8 cellular contexts compared by ENCODE assay signal in genomic region chr1:51768971-51769601, GRCh38.
DNase-seq lines count a peak whose midpoint lies in the region; ATAC-seq and TF ChIP-seq lines count a peak whose summit lies in the region.
"Had no signal": no experiment of that assay in that cellular context is flagged by ENCODE, and none has a peak within 500 bp of the region (broad histone marks: within the 10 kb centered on the region; RNA-seq: fewer than 3 reads in every experiment).

No MANE protein-coding gene starts in this region.

- no peak overlapping the region for H3K4me2 ChIP-seq in HCT116 (ENCODE audit: low read length)

- H2AFZ ChIP-seq in HCT116 (ENCODE audit: low read depth, low read length, poor library complexity, severe bottlenecking), result no peak overlapping the region

- RAD21 ChIA-PET in HCT116 (lab: Charles Lee; ENCODE audit: low non-redundant PET in 1 of 2, low total read pairs in 2 of 2, uncharacterized antibody in 2 of 2, unreplicated experiment in 2 of 2), result no interaction called here

- BruUV-seq in HCT116 (replicated peaks; lab: Mats Ljungman, UMichigan), result no TSS peak

- TF ChIP-seq POLR2A in HCT116 (IDR thresholded peaks at IDR 0.05; ENCODE audit: borderline replicate concordance, extremely low read depth, insufficient read depth, insufficient read length), result no peak
- TF ChIP-seq POLR2A in spleen (IDR thresholded peaks at IDR 0.05), result no peak

- TF ChIP-seq RAD21 in HCT116 (IDR thresholded peaks at IDR 0.05; ENCODE audit: low read depth), result peak; percentile 74

- no peak overlapping the region for H3K9ac ChIP-seq in HCT116 (ENCODE audit: low read length)

- H4K20me1 ChIP-seq in HCT116 (ENCODE audit: insufficient read depth), result no peaks in the 10 kb centered on the region

- peak; percentile 34 for DNase-seq in DMS79 treated with DMSO at 0.1 percent for 48 hours (lab: John Stamatoyannopoulos, UW)
- DNase-seq in HCT116 (ENCODE audit: low read depth, low spot score), result peak; percentile 38
- peak; percentile 40 for DNase-seq in NCI-H446 treated with DMSO at 0.1 percent for 48 hours (lab: John Stamatoyannopoulos, UW)
- DNase-seq in astrocyte of the spinal cord (ENCODE audit: low read depth, low spot score), result peak; percentile 76
- peak; percentile 9 for DNase-seq in iPS DF 19.7 (ENCODE audit: low read depth, low spot score)
- DNase-seq in spleen, result no peak
- DNase-seq in T1000 (lab: John Stamatoyannopoulos, UW), result no peak
- DNase-seq: activated T-cell treated with anti-CD3 and anti-CD28 coated beads, Interleukin-2, amount 50 U/mL, for 4 hours had no signal

- H3K9me3 ChIP-seq in HCT116 (ENCODE audit: control insufficient read depth in 1 of 2, insufficient read depth in 1 of 2, low read depth in 1 of 2, low read length in 2 of 2) (no peaks in the 10 kb centered on the region), spleen (no peaks in the 10 kb centered on the region)

- 0 out of 4 replicates have a peak, but pooled peaks cover 2% of the 10 kb centered on the region in 2 experiments for H3K36me3 ChIP-seq in HCT116 (ENCODE audit: control insufficient read depth in 1 of 2, insufficient read depth in 2 of 2, low read length in 2 of 2)
- H3K36me3 ChIP-seq in spleen, result peaks cover 0 to 88% (median 50%) of the 10 kb centered on the region in 6 donors

- CTCF ChIA-PET in HCT116 (lab: Charles Lee), result interaction anchor here (0.6 to 1.4 kb wide), 16 partner anchors 9 to 234 kb away, joined by 3 to 16 read pairs (median 3); no protein-coding TSS in a partner anchor

- H3K4me1 ChIP-seq in HCT116 (ENCODE audit: control insufficient read depth in 1 of 2, insufficient read depth in 2 of 2, low read length in 2 of 2), result no peaks in the 10 kb centered on the region; a peak in 1 of 4 replicates
- peaks cover 0 to 10% (median 0%) of the 10 kb centered on the region in 6 donors for H3K4me1 ChIP-seq in spleen

- H3K4me3 ChIP-seq in HCT116 (replicated peaks in 1 of 2; ENCODE audit: low read depth in 1 of 2, low read length in 2 of 2) (no peak overlapping the region), astrocyte of the spinal cord (ENCODE audit: low read depth, low read length) (no peak overlapping the region), spleen (no peak overlapping the region)

- no peaks in the 10 kb centered on the region for H3K9me2 ChIP-seq in HCT116 (ENCODE audit: insufficient read depth)

- H3K79me2 ChIP-seq in HCT116 (ENCODE audit: insufficient read depth, low read length), result no peaks in the 10 kb centered on the region

- ATAC-seq in HCT116, result peak; percentile 70

- no peak overlapping the region for H3K27ac ChIP-seq in HCT116 (ENCODE audit: low read depth, low read length)
- peak overlapping the region in 1 of 8 donors; percentile 1 for H3K27ac ChIP-seq in spleen

- in situ Hi-C loops in astrocyte of the spinal cord (cut with HindIII; ENCODE audit: low sequenced_read_pairs), result no loop called here

- H3K27me3 ChIP-seq in HCT116 (ENCODE audit: insufficient read depth, low read length) (no peaks in the 10 kb centered on the region), spleen (replicated peaks in 1 of 7) (no peaks in the 10 kb centered on the region)

- POLR2A ChIA-PET in HCT116 (lab: Charles Lee), result no interaction called here

- TF ChIP-seq CTCF in HCT116 (IDR thresholded peaks at IDR 0.05 in 2 of 3, conservative IDR thresholded peaks at IDR 0.05 in 1 of 3; ENCODE audit: borderline replicate concordance in 1 of 3, insufficient read depth in 1 of 3, low read depth in 2 of 3, low read length in 2 of 3) (peak; percentile 68 to 82 (median 75)), astrocyte of the spinal cord (IDR thresholded peaks at IDR 0.05; ENCODE audit: low read depth, low read length) (peak; percentile 77), spleen (IDR thresholded peaks at IDR 0.05 in 8 of 11, conservative IDR thresholded peaks at IDR 0.05 in 3 of 11) (peak; percentile 59 to 83 (median 77))

- 78 to 92% (median 87%) methylated on average over 6 of the region's 6 CpGs for WGBS in spleen, 5 donors

- intact Hi-C loops in HCT116 (cut with micrococcal nuclease) (loop anchor here (1.0 to 5.0 kb wide), 2 partner anchors 142 to 202 kb away; no protein-coding TSS in a partner anchor), spleen (cut with DNase I; ENCODE audit: low total_unique reads) (loop anchor here (5.0 to 10.0 kb wide), 2 partner anchors 144 to 202 kb away; no protein-coding TSS in a partner anchor)

TF ChIP-seq in HCT116, 20 proteins besides CTCF, POLR2A, EP300 and RAD21:
- no peak for TF ChIP-seq SIN3A (IDR thresholded peaks at IDR 0.05; ENCODE audit: low read depth)
- no peak for TF ChIP-seq POLR2AphosphoS5 (IDR thresholded peaks at IDR 0.05; ENCODE audit: low read depth, low read length)
- no peak for TF ChIP-seq FOSL1 (IDR thresholded peaks at IDR 0.05; ENCODE audit: low read depth)
- no peak for TF ChIP-seq MAX (IDR thresholded peaks at IDR 0.05)
- TF ChIP-seq EZH2 (IDR thresholded peaks at IDR 0.05), result no peak
- TF ChIP-seq EGR1 (IDR thresholded peaks at IDR 0.05; ENCODE audit: low read depth), result no peak
- no peak for TF ChIP-seq ZFX (IDR thresholded peaks at IDR 0.05)
- TF ChIP-seq ZBTB33 (IDR thresholded peaks at IDR 0.05; ENCODE audit: extremely low read depth, insufficient replicate concordance, low read length), result no peak
- no peak for TF ChIP-seq REST (IDR thresholded peaks at IDR 0.05; ENCODE audit: low read depth)

Comparison
In these comparisons a context has a peak if more than half of its experiments do, and no peak if none do; other contexts are left out.
1. DNase-seq: peak in DMS79 treated with DMSO at 0.1 percent for 48 hours (single experiment), HCT116 (single experiment), NCI-H446 treated with DMSO at 0.1 percent for 48 hours (single experiment), astrocyte of the spinal cord (single experiment) and iPS DF 19.7 (single experiment); none in spleen (single experiment) and T1000 (single experiment).
2. Peak in every context shown above with its lines, with median percentiles within 50 percentile points of each other: CTCF ChIP-seq.